1 cellular context compared by ENCODE assay signal in genomic region chr9:2014696-2015580, GRCh38.
A peak's percentile ranks its signal among the peaks of the same experiment; 100 is the strongest.
TF ChIP-seq lines count a peak whose summit lies in the region.

SMARCA2 (plus strand) TSS chr9:2015347; CDS start chr9:2029023, 13,676 bp downstream.

TF ChIP-seq in GM12878, 131 proteins besides CTCF, POLR2A, EP300 and RAD21 (continued from another document and continues in another):
- TF ChIP-seq SMARCA5 (IDR thresholded peaks at IDR 0.05) (peak; percentile 18; the same call in 1 of the 2 replicates), YBX1 (IDR thresholded peaks at IDR 0.05) (no peak), NR2F1 (conservative IDR thresholded peaks at IDR 0.05) (no peak), MYC (IDR thresholded peaks at IDR 0.05; ENCODE audit: insufficient read depth, insufficient read length, insufficient replicate concordance, low read length, severe bottlenecking) (no peak), RCOR1 (conservative IDR thresholded peaks at IDR 0.05; ENCODE audit: low read depth, low read length) (no peak), IKZF2 (IDR thresholded peaks at IDR 0.05) (no peak; a peak in 1 of 4 replicates), BCL11A (IDR thresholded peaks at IDR 0.05; ENCODE audit: low read depth, low read length) (no peak), ASH2L (IDR thresholded peaks at IDR 0.05; ENCODE audit: borderline replicate concordance, low read depth) (peak; percentile 61; the same call in 1 of the 2 replicates), MTA2 (IDR thresholded peaks at IDR 0.05; ENCODE audit: low read depth) (no peak), CBX5 (IDR thresholded peaks at IDR 0.05; ENCODE audit: low read depth) (peak; percentile 40; the same call in 1 of the 2 replicates), NRF1 (conservative IDR thresholded peaks at IDR 0.05; ENCODE audit: low read depth, low read length) (no peak), SP1 (IDR thresholded peaks at IDR 0.05; ENCODE audit: low read depth, low read length) (peak; percentile 96), KDM1A (IDR thresholded peaks at IDR 0.05; ENCODE audit: borderline replicate concordance) (no peak), CREB1 (IDR thresholded peaks at IDR 0.05; ENCODE audit: low read depth) (peak; percentile 78), SREBF1 (IDR thresholded peaks at IDR 0.05; ENCODE audit: low read length) (no peak), RAD51 (IDR thresholded peaks at IDR 0.05) (no peak), POLR2AphosphoS5 (IDR thresholded peaks at IDR 0.05; ENCODE audit: low read length) (peak; percentile 96), KAT2A (conservative IDR thresholded peaks at IDR 0.05; ENCODE audit: control insufficient read depth, low read depth, low read length) (no peak), MEF2B (IDR thresholded peaks at IDR 0.05; ENCODE audit: partially characterized antibody, poor library complexity, severe bottlenecking) (no peak), NR2C1 (IDR thresholded peaks at IDR 0.05) (no peak), ZNF384 (IDR thresholded peaks at IDR 0.05; ENCODE audit: borderline replicate concordance, low read depth, low read length) (no peak), SRF (IDR thresholded peaks at IDR 0.05; ENCODE audit: low read depth in 2 of 2, low read length in 2 of 2) (no peak), FOXM1 (IDR thresholded peaks at IDR 0.05; ENCODE audit: low read depth, low read length) (no peak; the same call in 1 of the 2 replicates), NFXL1 (IDR thresholded peaks at IDR 0.05; ENCODE audit: borderline replicate concordance) (no peak), TCF3 (IDR thresholded peaks at IDR 0.05; ENCODE audit: borderline replicate concordance, insufficient read depth, low read depth, low read length) (0 out of 2 replicates have a peak, but pooled peaks have one; percentile 10), NBN (IDR thresholded peaks at IDR 0.05) (no peak; the same call in 1 of the 2 replicates), CUX1 (IDR thresholded peaks at IDR 0.05; ENCODE audit: insufficient replicate concordance, low read depth, low read length) (no peak), IRF4 (IDR thresholded peaks at IDR 0.05; ENCODE audit: low read depth, low read length) (no peak), CBFB (IDR thresholded peaks at IDR 0.05; ENCODE audit: low read depth) (peak; percentile 78), YY1 (IDR thresholded peaks at IDR 0.05; ENCODE audit: low read depth, low read length) (peak; percentile 22; the same call in 1 of the 2 replicates), IRF5 (IDR thresholded peaks at IDR 0.05; ENCODE audit: borderline replicate concordance) (no peak), STAT1 (conservative IDR thresholded peaks at IDR 0.05) (no peak), ATF2 (IDR thresholded peaks at IDR 0.05; ENCODE audit: low read length) (no peak), IKZF1 (conservative IDR thresholded peaks at IDR 0.05) (peak; percentile 63), REST (IDR thresholded peaks at IDR 0.05; ENCODE audit: low read depth, low read length) (no peak), ZNF687 (IDR thresholded peaks at IDR 0.05) (no peak), SMAD1 (IDR thresholded peaks at IDR 0.05; ENCODE audit: low read depth, partially characterized antibody) (no peak), RUNX3 (IDR thresholded peaks at IDR 0.05; ENCODE audit: low read length) (no peak; the same call in 1 of the 2 replicates), GABPA (IDR thresholded peaks at IDR 0.05; ENCODE audit: low read depth) (no peak), SIX5 (IDR thresholded peaks at IDR 0.05; ENCODE audit: low read depth, low read length, severe bottlenecking) (no peak), SUPT20H (IDR thresholded peaks at IDR 0.05; ENCODE audit: borderline replicate concordance, control insufficient read depth, low read depth, low read length) (no peak), SREBF2 (IDR thresholded peaks at IDR 0.05; ENCODE audit: low read length) (no peak), KLF5 (IDR thresholded peaks at IDR 0.05; ENCODE audit: partially characterized antibody) (peak; percentile 54), IRF3 (IDR thresholded peaks at IDR 0.05) (peak; percentile 93), CEBPB (IDR thresholded peaks at IDR 0.05; ENCODE audit: borderline replicate concordance in 1 of 2, low read depth in 2 of 2, low read length in 2 of 2) (no peak), GATAD2B (conservative IDR thresholded peaks at IDR 0.05; ENCODE audit: low read depth) (peak; percentile 71; the same call in 1 of the 2 replicates), CHD1 (IDR thresholded peaks at IDR 0.05; ENCODE audit: low read depth, low read length) (no peak), BCLAF1 (IDR thresholded peaks at IDR 0.05) (no peak)
